12 cellular contexts compared by ENCODE assay signal in the genomic region with DNA sequence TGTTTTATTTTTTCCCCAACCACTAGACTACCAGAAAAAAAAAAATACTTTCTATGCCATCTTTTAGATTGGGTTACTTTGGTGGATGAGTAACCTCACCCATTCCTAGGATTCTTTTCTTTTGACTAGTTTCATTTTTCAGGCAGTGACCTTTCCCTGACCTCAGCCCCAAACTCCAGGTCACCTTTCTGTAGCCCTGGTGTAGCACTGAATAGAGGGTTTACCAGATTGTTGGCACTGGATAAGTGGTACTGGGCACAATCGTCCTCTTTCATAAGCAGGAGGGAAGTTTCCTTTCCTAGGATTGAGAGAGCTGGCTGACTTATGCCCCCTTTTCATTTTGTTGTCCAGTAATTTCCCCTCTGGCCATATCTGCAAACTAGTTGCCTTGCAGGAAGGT.
A peak's percentile ranks its signal among the peaks of the same experiment; 100 is the strongest.
DNase-seq lines count a peak whose midpoint lies in the region; ATAC-seq, FAIRE-seq and TF ChIP-seq lines count a peak whose summit lies in the region.
"Had no signal": no experiment of that assay in that cellular context is flagged by ENCODE, and none has a peak within 500 bp of the region (broad histone marks: within the 10 kb centered on the region; RNA-seq: fewer than 3 reads in every experiment).

No MANE protein-coding gene starts in this region.

- TF ChIP-seq RAD21 in A549 (conservative IDR thresholded peaks at IDR 0.05 in 1 of 2, IDR thresholded peaks at IDR 0.05 in 1 of 2), result no peak

- POLR2A ChIA-PET in A549 (lab: Yijun Ruan, JAX) (no interaction called here), RWPE1 (lab: Yijun Ruan, JAX; ENCODE audit: low non-redundant PET) (no interaction called here)

- peaks cover 14% of the 10 kb centered on the region for H3K4me1 ChIP-seq in A549
- H3K4me1 ChIP-seq in effector memory CD4-positive, alpha-beta T cell (ENCODE audit: control insufficient read depth, insufficient read depth, low read length, poor library complexity, severe bottlenecking), result no peaks in the 10 kb centered on the region

- H3K9me3 ChIP-seq in A549, result no peaks in the 10 kb centered on the region
- no peaks in the 10 kb centered on the region for H3K9me3 ChIP-seq in effector memory CD4-positive, alpha-beta T cell (ENCODE audit: control insufficient read depth, low read length)

- H3K27ac ChIP-seq in A549, result peak overlapping the region in 1 of 2 experiments; percentile 56; a peak in 2 of 6 replicates
- H3K27ac ChIP-seq in RWPE1, result no peak overlapping the region
- H3K27ac ChIP-seq in effector memory CD4-positive, alpha-beta T cell (ENCODE audit: insufficient read depth, low read length, poor library complexity, severe bottlenecking), result no peak overlapping the region

- CTCF ChIA-PET in A549 (lab: Yijun Ruan, JAX) (no interaction called here), RWPE1 (lab: Yijun Ruan, JAX) (no interaction called here)

- WGBS in A549 (ENCODE audit: missing lambda C conversion rate), result 0% methylated on average over 1 of the region's 1 CpG

- DNase-seq in A549 (ENCODE audit: low read depth in 1 of 2, low spot score in 1 of 2) (peak; percentile 5 to 13), H4 (ENCODE audit: low spot score) (peak; percentile 43), RWPE1 (ENCODE audit: low spot score) (peak; percentile 63), fibroblast of peridontal ligament (ENCODE audit: extremely low read depth) (peak; percentile 29), NOMO-1 (lab: John Stamatoyannopoulos, UW; ENCODE audit: unreplicated experiment in 2 of 2) (no peak), GM19240 (ENCODE audit: insufficient read length, low spot score) (no peak)
- no peak for DNase-seq in effector memory CD4-positive, alpha-beta T cell
- DNase-seq: activated B cell treated with CpG ODN at 0.5 μM for 24 hours, activated gamma-delta T cell, COR-L47 had no signal

- no peaks in the 10 kb centered on the region for H3K36me3 ChIP-seq in effector memory CD4-positive, alpha-beta T cell (ENCODE audit: control insufficient read depth, insufficient read depth, low read length)

- no peak overlapping the region for H3K4me3 ChIP-seq in A549
- no peak overlapping the region for H3K4me3 ChIP-seq in effector memory CD4-positive, alpha-beta T cell (ENCODE audit: insufficient read depth, low read depth, low read length, poor library complexity, severe bottlenecking)

- FAIRE-seq in A549 (lab: Jason Lieb, UNC), result no peak

- ATAC-seq in A549, result peak; percentile 59 to 60
- ATAC-seq in HG03108 (IDR thresholded peaks at IDR 0.05; ENCODE audit: unreplicated experiment), result no peak
- ATAC-seq: esophagus mucosa had no signal

- TF ChIP-seq CTCF in A549 (IDR thresholded peaks at IDR 0.05), result no peak
- no peak for TF ChIP-seq CTCF in RWPE1 (conservative IDR thresholded peaks at IDR 0.05; ENCODE audit: low read depth)

- H3K27me3 ChIP-seq in effector memory CD4-positive, alpha-beta T cell (replicated peaks; ENCODE audit: control insufficient read depth, insufficient read depth, low read length, poor library complexity, severe bottlenecking), result no peaks in the 10 kb centered on the region

- H3K4me2 ChIP-seq in A549, result peak overlapping the region; percentile 61

- no peak for TF ChIP-seq EP300 in A549 (IDR thresholded peaks at IDR 0.05)

- no peak for TF ChIP-seq POLR2A in A549 (IDR thresholded peaks at IDR 0.05; ENCODE audit: low read length)

TF ChIP-seq in A549, 52 proteins besides CTCF, POLR2A, EP300 and RAD21:
- TF ChIP-seq, protein P1, sequence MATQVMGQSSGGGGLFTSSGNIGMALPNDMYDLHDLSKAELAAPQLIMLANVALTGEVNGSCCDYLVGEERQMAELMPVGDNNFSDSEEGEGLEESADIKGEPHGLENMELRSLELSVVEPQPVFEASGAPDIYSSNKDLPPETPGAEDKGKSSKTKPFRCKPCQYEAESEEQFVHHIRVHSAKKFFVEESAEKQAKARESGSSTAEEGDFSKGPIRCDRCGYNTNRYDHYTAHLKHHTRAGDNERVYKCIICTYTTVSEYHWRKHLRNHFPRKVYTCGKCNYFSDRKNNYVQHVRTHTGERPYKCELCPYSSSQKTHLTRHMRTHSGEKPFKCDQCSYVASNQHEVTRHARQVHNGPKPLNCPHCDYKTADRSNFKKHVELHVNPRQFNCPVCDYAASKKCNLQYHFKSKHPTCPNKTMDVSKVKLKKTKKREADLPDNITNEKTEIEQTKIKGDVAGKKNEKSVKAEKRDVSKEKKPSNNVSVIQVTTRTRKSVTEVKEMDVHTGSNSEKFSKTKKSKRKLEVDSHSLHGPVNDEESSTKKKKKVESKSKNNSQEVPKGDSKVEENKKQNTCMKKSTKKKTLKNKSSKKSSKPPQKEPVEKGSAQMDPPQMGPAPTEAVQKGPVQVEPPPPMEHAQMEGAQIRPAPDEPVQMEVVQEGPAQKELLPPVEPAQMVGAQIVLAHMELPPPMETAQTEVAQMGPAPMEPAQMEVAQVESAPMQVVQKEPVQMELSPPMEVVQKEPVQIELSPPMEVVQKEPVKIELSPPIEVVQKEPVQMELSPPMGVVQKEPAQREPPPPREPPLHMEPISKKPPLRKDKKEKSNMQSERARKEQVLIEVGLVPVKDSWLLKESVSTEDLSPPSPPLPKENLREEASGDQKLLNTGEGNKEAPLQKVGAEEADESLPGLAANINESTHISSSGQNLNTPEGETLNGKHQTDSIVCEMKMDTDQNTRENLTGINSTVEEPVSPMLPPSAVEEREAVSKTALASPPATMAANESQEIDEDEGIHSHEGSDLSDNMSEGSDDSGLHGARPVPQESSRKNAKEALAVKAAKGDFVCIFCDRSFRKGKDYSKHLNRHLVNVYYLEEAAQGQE (IDR thresholded peaks at IDR 0.05), result no peak
- TF ChIP-seq FOSB (CRISPR knock-in tag; IDR thresholded peaks at IDR 0.05) (no peak), ZNF302 (CRISPR knock-in tag; IDR thresholded peaks at IDR 0.05) (no peak), MAZ (IDR thresholded peaks at IDR 0.05; ENCODE audit: borderline replicate concordance, low read depth, low read length) (no peak)
- TF ChIP-seq, protein P2, sequence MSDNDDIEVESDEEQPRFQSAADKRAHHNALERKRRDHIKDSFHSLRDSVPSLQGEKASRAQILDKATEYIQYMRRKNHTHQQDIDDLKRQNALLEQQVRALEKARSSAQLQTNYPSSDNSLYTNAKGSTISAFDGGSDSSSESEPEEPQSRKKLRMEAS (IDR thresholded peaks at IDR 0.05), result no peak

Comparison
In these comparisons a context has a peak if more than half of its experiments do, and no peak if none do; other contexts are left out.
1. DNase-seq: peak in A549 (2 of 2), H4 (single experiment), RWPE1 (single experiment) and fibroblast of peridontal ligament (single experiment); none in effector memory CD4-positive, alpha-beta T cell (0 of 3), NOMO-1 (0 of 2) and GM19240 (single experiment).